ENCODE assay signal across 6 cellular contexts in genomic region chr16:3501412-3501761, GRCh38. TPM values are rescaled to one million over a fixed set of nuclear protein-coding genes. Genes with fewer than 3 reads are reported as not detected.
A peak's percentile ranks its signal among the peaks of the same experiment; 100 is the strongest.
DNase-seq lines count a peak whose midpoint lies in the region; FAIRE-seq and TF ChIP-seq lines count a peak whose summit lies in the region.
"Not testable (repeated sequence)": the region's sequence is repeated elsewhere in the genome, so short reads cannot be mapped to it uniquely, and the experiment has no call there.

No MANE protein-coding gene starts in this region.

- intact Hi-C loops in transverse colon (cut with DNase I; ENCODE audit: low total_unique reads): not testable (repeated sequence)

- TF ChIP-seq EP300 in transverse colon (IDR thresholded peaks at IDR 0.05; ENCODE audit: low read depth): not testable (repeated sequence)

- not testable (repeated sequence) for TF ChIP-seq CTCF in WERI-Rb-1 (IDR thresholded peaks at IDR 0.05; ENCODE audit: low read depth, low read length); bronchial epithelial cell (IDR thresholded peaks at IDR 0.05; ENCODE audit: insufficient read depth, low read length, severe bottlenecking); hepatocyte (IDR thresholded peaks at IDR 0.05; ENCODE audit: poor library complexity); neural progenitor cell (IDR thresholded peaks at IDR 0.05); transverse colon (IDR thresholded peaks at IDR 0.05)

- H3K9ac ChIP-seq in neural progenitor cell: peak overlapping the region; percentile 57

- not testable (repeated sequence) for H3K36me3 ChIP-seq in H7 (replicated peaks; ENCODE audit: control insufficient read depth, insufficient read depth, low read length); bronchial epithelial cell (ENCODE audit: control insufficient read depth, insufficient read depth, low read length); hepatocyte (replicated peaks; ENCODE audit: insufficient read depth, low read depth); neural progenitor cell; transverse colon
- peaks cover 12% of the 10 kb centered on the region for H3K36me3 ChIP-seq in WERI-Rb-1

- peaks cover 17% of the 10 kb centered on the region for H3F3A ChIP-seq in neural progenitor cell (ENCODE audit: low read depth)

- not testable (repeated sequence) for H3K9me2 ChIP-seq in hepatocyte (replicated peaks; ENCODE audit: insufficient read depth)

- H3K36me3 Mint-ChIP-seq in neural progenitor cell: not testable (repeated sequence)

- not testable (repeated sequence) for H3K27me3 Mint-ChIP-seq in neural progenitor cell (ENCODE audit: insufficient read depth, low read depth)

- not testable (repeated sequence) for DNase-seq in H7; WERI-Rb-1; bronchial epithelial cell (ENCODE audit: low read depth); hepatocyte (ENCODE audit: low spot score); neural progenitor cell (ENCODE audit: low spot score); transverse colon

- H3K4me3 ChIP-seq in H7 (ENCODE audit: insufficient read depth, low read depth, low read length) (peak overlapping the region; percentile 81), WERI-Rb-1 (ENCODE audit: low read depth, low read length) (peak overlapping the region; percentile 87), bronchial epithelial cell (ENCODE audit: low read depth, low read length) (peak overlapping the region; percentile 52), hepatocyte (peak overlapping the region; percentile 85), neural progenitor cell (peak overlapping the region; percentile 71), transverse colon (peak overlapping the region; percentile 68 to 98 (median 76))

- H3K27ac ChIP-seq in WERI-Rb-1 (peak overlapping the region; percentile 69), hepatocyte (peak overlapping the region; percentile 80), neural progenitor cell (peak overlapping the region; percentile 62), transverse colon (peak overlapping the region; percentile 82 to 88 (median 85))

- H3K4me3 Mint-ChIP-seq in neural progenitor cell: peak overlapping the region; percentile 98

- not testable (repeated sequence) for H3K27me3 ChIP-seq in H7 (ENCODE audit: control insufficient read depth, insufficient read depth, low read length); WERI-Rb-1 (ENCODE audit: insufficient read depth, low read depth, severe bottlenecking); bronchial epithelial cell (ENCODE audit: control insufficient read depth, insufficient read depth, low read length); hepatocyte; neural progenitor cell; transverse colon

- peaks cover 16% of the 10 kb centered on the region for H3K4me1 Mint-ChIP-seq in neural progenitor cell

- peak overlapping the region; percentile 92 for H2AFZ ChIP-seq in hepatocyte
- peak overlapping the region; percentile 44 for H2AFZ ChIP-seq in neural progenitor cell (replicated peaks)

- in situ Hi-C loops in transverse colon (cut with MboI; ENCODE audit: low pct_ligation_motif_present in 1 of 4, low pct_unique_long_range_greater_than_20kb in 1 of 4, low sequenced_read_pairs in 3 of 4): not testable (repeated sequence)

- H3K27ac Mint-ChIP-seq in neural progenitor cell: peak overlapping the region; percentile 94

- not testable (repeated sequence) for TF ChIP-seq POLR2A in transverse colon (IDR thresholded peaks at IDR 0.05)

- not testable (repeated sequence) for H3K9me3 ChIP-seq in WERI-Rb-1 (ENCODE audit: severe bottlenecking); hepatocyte (ENCODE audit: low read depth); neural progenitor cell (ENCODE audit: low read depth); transverse colon

- H3K4me2 ChIP-seq in hepatocyte (peak overlapping the region; percentile 91), neural progenitor cell (peak overlapping the region; percentile 82)

- not testable (repeated sequence) for H3K4me1 ChIP-seq in hepatocyte (ENCODE audit: insufficient read depth)
- H3K4me1 ChIP-seq in neural progenitor cell (peaks cover 14% of the 10 kb centered on the region), transverse colon (peaks cover 0 to 26% (median 8%) of the 10 kb centered on the region in 4 donors)

- not testable (repeated sequence) for H4K20me1 ChIP-seq in hepatocyte (ENCODE audit: insufficient read depth, poor library complexity, severe bottlenecking); neural progenitor cell (ENCODE audit: low read depth)

- WGBS in hepatocyte (ENCODE audit: low lambda C conversion rate, missing lambda C conversion rate): 35% methylated on average over 24 of the region's 24 CpGs
- WGBS in transverse colon (ENCODE audit: low coverage in 1 of 2), 2 donors: 28 to 32% methylated on average over 10 to 24 of the region's 24 CpGs

- H3K9me3 Mint-ChIP-seq in neural progenitor cell: not testable (repeated sequence)

- H3K79me2 ChIP-seq in hepatocyte: peaks cover 33% of the 10 kb centered on the region
- peaks cover 24% of the 10 kb centered on the region for H3K79me2 ChIP-seq in neural progenitor cell (ENCODE audit: low read depth)

- not testable (repeated sequence) for FAIRE-seq in bronchial epithelial cell (lab: Jason Lieb, UNC)

RNA-seq across cellular contexts. Expression of gene CLUAP1, which starts 0.6 kb away (rescaled TPM):
- total RNA-seq in H7 (2014; rRNA removed; shearing (Covaris generic)): 8.5 and 11.9 TPM in 2 replicates
- 8.2 and 16.9 TPM in 2 replicates for total RNA-seq in bronchial epithelial cell
- 14.7 and 18.5 TPM in 2 replicates for total RNA-seq in hepatocyte
- 23.2 and 25.8 TPM in 2 replicates for polyA plus RNA-seq in hepatocyte
- total RNA-seq in neural progenitor cell (ENCODE audit: low replicate concordance): 26.7 and 40.8 TPM in 2 replicates
- total RNA-seq in transverse colon: 10 to 100 TPM in 1 of 4 donors, 1 to 10 TPM in 3; 3.4 to 84.0 (median 8.4) TPM

RNA-seq across cellular contexts. Expression of gene C16orf90, which starts 6.1 kb away (rescaled TPM):
- not detected in 2 replicates for total RNA-seq in H7 (2014; rRNA removed; shearing (Covaris generic))
- not detected in 2 replicates for total RNA-seq in bronchial epithelial cell
- total RNA-seq in hepatocyte: not detected in 2 replicates
- not detected in 2 replicates for polyA plus RNA-seq in hepatocyte
- total RNA-seq in neural progenitor cell (ENCODE audit: low replicate concordance): not detected in 2 replicates
- total RNA-seq in transverse colon: not detected

RNA-seq across cellular contexts. Expression of gene NAA60, which starts 57.9 kb away (rescaled TPM):
- total RNA-seq in H7 (2014; rRNA removed; shearing (Covaris generic)): 11.0 and 12.6 TPM in 2 replicates
- total RNA-seq in bronchial epithelial cell (5.0 and 10.0 TPM in 2 replicates), hepatocyte (34.6 and 47.2 TPM in 2 replicates), neural progenitor cell (ENCODE audit: low replicate concordance) (14.8 and 21.3 TPM in 2 replicates), transverse colon (100 to 1,000 TPM in 1 of 4 donors, 10 to 100 TPM in 3; 57.3 to 247 (median 72.9) TPM)
- polyA plus RNA-seq in hepatocyte: 67.9 and 82.4 TPM in 2 replicates

RNA-seq across cellular contexts. Expression of gene ZNF597, which starts 58.1 kb away (rescaled TPM):
- 1.5 and 1.9 TPM in 2 replicates for total RNA-seq in H7 (2014; rRNA removed; shearing (Covaris generic))
- 1.3 and 1.9 TPM in 2 replicates for total RNA-seq in bronchial epithelial cell
- total RNA-seq in hepatocyte: 3.5 and 4.0 TPM in 2 replicates
- 1.2 and 2.1 TPM in 2 replicates for polyA plus RNA-seq in hepatocyte
- 1.4 and 2.2 TPM in 2 replicates for total RNA-seq in neural progenitor cell (ENCODE audit: low replicate concordance)
- total RNA-seq in transverse colon: 1 to 10 TPM in 2 of 4 donors, under 1 TPM in 2; 0.37 to 2.4 (median 0.91) TPM
